In genomic region chr14:73058923-73059311, GRCh38 we compare ENCODE assay signal across 9 cellular contexts. TPM values are rescaled to one million over a fixed set of nuclear protein-coding genes. Genes with fewer than 3 reads are reported as not detected.
A peak's percentile ranks its signal among the peaks of the same experiment; 100 is the strongest.
DNase-seq lines count a peak whose midpoint lies in the region; ATAC-seq and TF ChIP-seq lines count a peak whose summit lies in the region.
"Had no signal": no experiment of that assay in that cellular context is flagged by ENCODE, and none has a peak within 500 bp of the region (broad histone marks: within the 10 kb centered on the region; RNA-seq: fewer than 3 reads in every experiment).

No MANE protein-coding gene starts in this region.

- H3K9me3 Mint-ChIP-seq in stimulated activated naive CD8-positive, alpha-beta T cell treated with anti-CD3 and anti-CD28 coated beads, Interleukin-15, amount 100 ng/mL, for 72 hours = no peaks in the 10 kb centered on the region
- no peaks in the 10 kb centered on the region for H3K9me3 Mint-ChIP-seq in activated T-cell treated with anti-CD3 and anti-CD28 coated beads, Interleukin-2, amount 50 U/mL, for 4 hours
- H3K9me3 Mint-ChIP-seq in activated T-cell treated with anti-CD3 and anti-CD28 coated beads, Interleukin-2, amount 50 U/mL, for 72 hours = no peaks in the 10 kb centered on the region
- H3K9me3 Mint-ChIP-seq: neural crest cell had no signal

- H3K4me3 ChIP-seq in epithelial cell of esophagus (ENCODE audit: low read length) = peak overlapping the region; percentile 95

- no peak overlapping the region for H3K27ac Mint-ChIP-seq in stimulated activated naive CD8-positive, alpha-beta T cell treated with anti-CD3 and anti-CD28 coated beads, Interleukin-15, amount 100 ng/mL, for 72 hours
- no peak overlapping the region for H3K27ac Mint-ChIP-seq in activated T-cell treated with anti-CD3 and anti-CD28 coated beads, Interleukin-2, amount 50 U/mL, for 72 hours

- peak; percentile 2 for ATAC-seq in stimulated activated naive CD8-positive, alpha-beta T cell treated with anti-CD3 and anti-CD28 coated beads, Interleukin-15, Interleukin-2, amounts not matched to agents 100 U/mL and 50 U/mL, for 24 hours
- no peak for ATAC-seq in stimulated activated naive CD8-positive, alpha-beta T cell treated with anti-CD3 and anti-CD28 coated beads, Interleukin-15, amount 100 ng/mL, for 72 hours
- peak; percentile 8 for ATAC-seq in HG02973 (IDR thresholded peaks at IDR 0.05; ENCODE audit: unreplicated experiment)
- no peak for ATAC-seq in activated T-cell treated with anti-CD3 and anti-CD28 coated beads, Interleukin-2, amount 50 U/mL, for 4 hours
- ATAC-seq in activated T-cell treated with anti-CD3 and anti-CD28 coated beads, Interleukin-2, amount 50 U/mL, for 72 hours (replicated peaks in 1 of 2) = no peak

- TF ChIP-seq CTCF in epithelial cell of esophagus (IDR thresholded peaks at IDR 0.05; ENCODE audit: insufficient read depth, low read depth, low read length, missing control alignments) = no peak

- no peak overlapping the region for H3K4me3 Mint-ChIP-seq in stimulated activated naive CD8-positive, alpha-beta T cell treated with anti-CD3 and anti-CD28 coated beads, Interleukin-15, amount 100 ng/mL, for 72 hours
- H3K4me3 Mint-ChIP-seq in activated T-cell treated with anti-CD3 and anti-CD28 coated beads, Interleukin-2, amount 50 U/mL, for 4 hours = no peak overlapping the region
- no peak overlapping the region for H3K4me3 Mint-ChIP-seq in activated T-cell treated with anti-CD3 and anti-CD28 coated beads, Interleukin-2, amount 50 U/mL, for 72 hours
- H3K4me3 Mint-ChIP-seq: neural crest cell had no signal

- H3K4me1 Mint-ChIP-seq in stimulated activated naive CD8-positive, alpha-beta T cell treated with anti-CD3 and anti-CD28 coated beads, Interleukin-15, amount 100 ng/mL, for 72 hours = peaks cover 33% of the 10 kb centered on the region
- H3K4me1 Mint-ChIP-seq in activated T-cell treated with anti-CD3 and anti-CD28 coated beads, Interleukin-2, amount 50 U/mL, for 4 hours (ENCODE audit: low read depth) = peaks cover 47% of the 10 kb centered on the region
- H3K4me1 Mint-ChIP-seq in activated T-cell treated with anti-CD3 and anti-CD28 coated beads, Interleukin-2, amount 50 U/mL, for 72 hours (ENCODE audit: low read depth) = peaks cover 41% of the 10 kb centered on the region

- H3K36me3 Mint-ChIP-seq in activated T-cell treated with anti-CD3 and anti-CD28 coated beads, Interleukin-2, amount 50 U/mL, for 4 hours (ENCODE audit: insufficient read depth) = peaks cover 17% of the 10 kb centered on the region
- peaks cover 2% of the 10 kb centered on the region in 2 donors for H3K36me3 Mint-ChIP-seq in activated T-cell treated with anti-CD3 and anti-CD28 coated beads, Interleukin-2, amount 50 U/mL, for 72 hours (ENCODE audit: insufficient read depth in 2 of 2)

- H3K27me3 Mint-ChIP-seq in stimulated activated naive CD8-positive, alpha-beta T cell treated with anti-CD3 and anti-CD28 coated beads, Interleukin-15, amount 100 ng/mL, for 72 hours = no peaks in the 10 kb centered on the region
- H3K27me3 Mint-ChIP-seq in activated T-cell treated with anti-CD3 and anti-CD28 coated beads, Interleukin-2, amount 50 U/mL, for 4 hours (ENCODE audit: low read depth) = no peaks in the 10 kb centered on the region
- H3K27me3 Mint-ChIP-seq in activated T-cell treated with anti-CD3 and anti-CD28 coated beads, Interleukin-2, amount 50 U/mL, for 72 hours (ENCODE audit: low read depth) = no peaks in the 10 kb centered on the region

- DNase-seq in stimulated activated naive CD8-positive, alpha-beta T cell treated with anti-CD3 and anti-CD28 coated beads, Interleukin-15, Interleukin-2, amounts not matched to agents 100 U/mL and 50 U/mL, for 24 hours = no peak
- no peak for DNase-seq in stimulated activated naive CD8-positive, alpha-beta T cell treated with anti-CD3 and anti-CD28 coated beads, Interleukin-15, amount 100 ng/mL, for 72 hours
- DNase-seq in OCI-M1 (lab: John Stamatoyannopoulos, UW) (peak; percentile 68), epithelial cell of esophagus (ENCODE audit: low read depth) (peak; percentile 32), myocyte (ENCODE audit: low read depth) (peak; percentile 40)
- no peak for DNase-seq in activated T-cell treated with anti-CD3 and anti-CD28 coated beads, Interleukin-2, amount 50 U/mL, for 4 hours
- DNase-seq in activated T-cell treated with anti-CD3 and anti-CD28 coated beads, Interleukin-2, amount 50 U/mL, for 72 hours = no peak

RNA-seq across cellular contexts. Expression of gene RBM25, which starts 0.6 kb away (rescaled TPM):
- total RNA-seq in myocyte = 52.0 and 55.8 TPM in 2 replicates
- polyA plus RNA-seq in myocyte (2012) = 29.0 TPM
- 100 to 1,000 TPM; 117 to 123 (median 121) TPM for total RNA-seq in activated T-cell treated with anti-CD3 and anti-CD28 coated beads, Interleukin-2, amount 50 U/mL, for 4 hours
- total RNA-seq in activated T-cell treated with anti-CD3 and anti-CD28 coated beads, Interleukin-2, amount 50 U/mL, for 72 hours = 10 to 100 TPM; 91.8 to 92.3 TPM

RNA-seq across cellular contexts. Expression of gene ZFYVE1, which starts 32.0 kb away (rescaled TPM):
- 17.0 and 29.1 TPM in 2 replicates for total RNA-seq in myocyte
- 27.4 TPM for polyA plus RNA-seq in myocyte (2012)
- 1 to 10 TPM; 6.4 to 8.4 (median 7.0) TPM for total RNA-seq in activated T-cell treated with anti-CD3 and anti-CD28 coated beads, Interleukin-2, amount 50 U/mL, for 4 hours
- 10 to 100 TPM; 21.5 to 21.7 TPM for total RNA-seq in activated T-cell treated with anti-CD3 and anti-CD28 coated beads, Interleukin-2, amount 50 U/mL, for 72 hours

Comparison
In these comparisons a context has a peak if more than half of its experiments do, and no peak if none do; other contexts are left out.
1. ATAC-seq: peak in stimulated activated naive CD8-positive, alpha-beta T cell treated with anti-CD3 and anti-CD28 coated beads, Interleukin-15, Interleukin-2, amounts not matched to agents 100 U/mL and 50 U/mL, for 24 hours (single experiment) and HG02973 (single experiment); none in stimulated activated naive CD8-positive, alpha-beta T cell treated with anti-CD3 and anti-CD28 coated beads, Interleukin-15, amount 100 ng/mL, for 72 hours (single experiment), activated T-cell treated with anti-CD3 and anti-CD28 coated beads, Interleukin-2, amount 50 U/mL, for 4 hours (0 of 2) and activated T-cell treated with anti-CD3 and anti-CD28 coated beads, Interleukin-2, amount 50 U/mL, for 72 hours (0 of 2).
2. DNase-seq: peak in OCI-M1 (single experiment), epithelial cell of esophagus (single experiment) and myocyte (single experiment); none in stimulated activated naive CD8-positive, alpha-beta T cell treated with anti-CD3 and anti-CD28 coated beads, Interleukin-15, Interleukin-2, amounts not matched to agents 100 U/mL and 50 U/mL, for 24 hours (single experiment), stimulated activated naive CD8-positive, alpha-beta T cell treated with anti-CD3 and anti-CD28 coated beads, Interleukin-15, amount 100 ng/mL, for 72 hours (0 of 2), activated T-cell treated with anti-CD3 and anti-CD28 coated beads, Interleukin-2, amount 50 U/mL, for 4 hours (single experiment) and activated T-cell treated with anti-CD3 and anti-CD28 coated beads, Interleukin-2, amount 50 U/mL, for 72 hours (0 of 2).